Comparison of ENCODE assay signal across 19 cellular contexts in genomic region chr3:14312375-14312774, GRCh38.
DNase-seq lines count a peak whose midpoint lies in the region; ATAC-seq, FAIRE-seq and TF ChIP-seq lines count a peak whose summit lies in the region.
"Had no signal": no experiment of that assay in that cellular context is flagged by ENCODE, and none has a peak within 500 bp of the region (broad histone marks: within the 10 kb centered on the region; RNA-seq: fewer than 3 reads in every experiment).

No MANE protein-coding gene starts in this region.

- ATAC-seq in K562 (peak; percentile 13; the same call in 1 of the 3 replicates), left lobe of liver (peak; percentile 43)
- ATAC-seq: HCT116 had no signal

- H3K27ac ChIP-seq in K562 (ENCODE audit: extremely low read depth, low read depth, low read length) (no peak overlapping the region), small intestine (ENCODE audit: low read depth in 1 of 2, low read length in 1 of 2) (no peak overlapping the region), right atrium auricular region (no peak overlapping the region)
- H3K27ac ChIP-seq: A549, C4-2B, HL-60 had no signal

- 12% methylated on average over 10 of the region's 10 CpGs for WGBS in K562 (ENCODE audit: insufficient coverage, low coverage, missing lambda C conversion rate)
- WGBS in small intestine, 3 donors: 16 to 56% (median 40%) methylated on average over 10 of the region's 10 CpGs

- peaks cover 0 to 12% of the 10 kb centered on the region in 2 experiments; a peak in 2 of 5 replicates for H3K4me1 ChIP-seq in K562 (replicated peaks in 1 of 2; ENCODE audit: control insufficient read depth in 2 of 2, insufficient read depth in 2 of 2, low read length in 2 of 2)
- H3K4me1 ChIP-seq in small intestine (ENCODE audit: control insufficient read depth in 2 of 2, insufficient read depth in 1 of 2, low read depth in 1 of 2, low read length in 1 of 2): no peaks in the 10 kb centered on the region
- no peaks in the 10 kb centered on the region for H3K4me1 ChIP-seq in right atrium auricular region
- H3K4me1 ChIP-seq: A549, BE2C had no signal

- no peak overlapping the region for H3K4me2 ChIP-seq in K562 (ENCODE audit: insufficient read depth, low read length)
- H3K4me2 ChIP-seq: A549 had no signal

- peak in 2 of 3 experiments; percentile 11; a peak in 1 of 6 replicates for TF ChIP-seq CTCF in K562 (IDR thresholded peaks at IDR 0.05 in 2 of 3, conservative IDR thresholded peaks at IDR 0.05 in 1 of 3; ENCODE audit: insufficient read depth in 2 of 3, low read depth in 1 of 3, low read length in 3 of 3)
- TF ChIP-seq CTCF in right atrium auricular region (IDR thresholded peaks at IDR 0.05): no peak

- H3K9me3 ChIP-seq in K562 (replicated peaks; ENCODE audit: control insufficient read depth, insufficient read depth, low read depth, low read length) (no peaks in the 10 kb centered on the region), small intestine (ENCODE audit: control insufficient read depth, low read depth) (no peaks in the 10 kb centered on the region), right atrium auricular region (no peaks in the 10 kb centered on the region)
- H3K9me3 ChIP-seq: BE2C had no signal

- in situ Hi-C loops in K562 (cut with MboI): no loop called here

- intact Hi-C loops in K562 (cut with micrococcal nuclease): no loop called here

- TF ChIP-seq POLR2A in K562 (conservative IDR thresholded peaks at IDR 0.05): no peak

- FAIRE-seq in K562 (lab: Jason Lieb, UNC) (no peak), small intestine (lab: Jason Lieb, UNC) (no peak)
- FAIRE-seq: A549, D721Med, H54 had no signal

- H2AFZ ChIP-seq in K562 (ENCODE audit: low read depth, low read length): no peak overlapping the region

- TF ChIP-seq RAD21 in K562 (CRISPR knock-in tag; conservative IDR thresholded peaks at IDR 0.05 in 1 of 2, IDR thresholded peaks at IDR 0.05 in 1 of 2): no peak

- BruUV-seq in K562 (replicated peaks; lab: Mats Ljungman, UMichigan): no TSS peak

- no peaks in the 10 kb centered on the region for H3K36me3 ChIP-seq in K562 (ENCODE audit: control insufficient read depth, insufficient read depth, low read length)
- H3K36me3 ChIP-seq in small intestine (ENCODE audit: control insufficient read depth in 2 of 2, insufficient read depth in 2 of 2, low read length in 2 of 2): no peaks in the 10 kb centered on the region
- H3K36me3 ChIP-seq in right atrium auricular region: no peaks in the 10 kb centered on the region
- H3K36me3 ChIP-seq: BE2C had no signal

- POLR2A ChIA-PET in K562 (lab: Yijun Ruan, JAX): interaction anchor here (1.4 kb wide), 1 partner anchor 19 kb away, joined by 4 read pairs; no protein-coding TSS in a partner anchor

- H3K4me3 ChIP-seq in K562: no peak overlapping the region
- no peak overlapping the region for H3K4me3 ChIP-seq in small intestine (ENCODE audit: low read depth in 1 of 2, low read length in 2 of 2)
- no peak overlapping the region for H3K4me3 ChIP-seq in right atrium auricular region
- H3K4me3 ChIP-seq: A549 had no signal

- H3K27me3 ChIP-seq in K562 (ENCODE audit: control insufficient read depth in 2 of 2, insufficient read depth in 2 of 2, low read length in 2 of 2) (peaks cover 7 to 16% of the 10 kb centered on the region in 2 experiments; a peak in 2 of 5 replicates), small intestine (ENCODE audit: control insufficient read depth in 2 of 2, insufficient read depth in 2 of 2, low read length in 2 of 2) (no peaks in the 10 kb centered on the region), right atrium auricular region (no peaks in the 10 kb centered on the region)
- H3K27me3 ChIP-seq: BE2C had no signal

- no peaks in the 10 kb centered on the region for H3K79me2 ChIP-seq in K562 (ENCODE audit: control insufficient read depth, insufficient read depth, low read length)

- peak; percentile 66 for DNase-seq in HT-29 (ENCODE audit: low spot score)
- no peak for DNase-seq in K562 (ENCODE audit: extremely low read depth in 1 of 4, low spot score in 3 of 4)
- no peak for DNase-seq in left lobe of liver (ENCODE audit: low spot score)
- DNase-seq in small intestine: peak; percentile 59
- no peak for DNase-seq in ureter (ENCODE audit: low spot score)
- no peak for DNase-seq in right atrium auricular region (ENCODE audit: low spot score)
- no peak for DNase-seq in activated effector memory CD4-positive, alpha-beta T cell treated with Interleukin-2 at 50 U/mL for 16 hours
- DNase-seq: BE2C; CD4-positive, alpha-beta memory T cell; DMS153; DND-41; GDM1; IMR-90 had no signal

- no peaks in the 10 kb centered on the region for H4K20me1 ChIP-seq in K562 (replicated peaks; ENCODE audit: control insufficient read depth, insufficient read depth, low read length)

- peak overlapping the region in 1 of 2 experiments; percentile 60; a peak in 1 of 4 replicates for H3K9ac ChIP-seq in K562 (ENCODE audit: insufficient read depth in 1 of 2, low read depth in 2 of 2, low read length in 2 of 2)

- TF ChIP-seq EP300 in K562 (IDR thresholded peaks at IDR 0.05; ENCODE audit: low read length): no peak

- no peaks in the 10 kb centered on the region for H3K9me1 ChIP-seq in K562 (ENCODE audit: control insufficient read depth, insufficient read depth, low read length)

- CTCF ChIA-PET in K562 (lab: Yijun Ruan, JAX; ENCODE audit: low intra/inter-chr PET ratio): interaction anchor here (1.2 kb wide), 1 partner anchor 150 kb away, joined by 4 read pairs; no protein-coding TSS in a partner anchor

TF ChIP-seq in K562, 482 proteins besides CTCF, POLR2A, EP300 and RAD21 (continues in another document):
- no peak for TF ChIP-seq LCOR (CRISPR knock-in tag; IDR thresholded peaks at IDR 0.05)
- no peak for TF ChIP-seq ZNF766 (CRISPR knock-in tag; conservative IDR thresholded peaks at IDR 0.05)
- TF ChIP-seq IRF9 (tag; IDR thresholded peaks at IDR 0.05): no peak
- TF ChIP-seq PATZ1 (CRISPR knock-in tag; IDR thresholded peaks at IDR 0.05; ENCODE audit: borderline replicate concordance): no peak
- TF ChIP-seq ZBTB26 (CRISPR knock-in tag; IDR thresholded peaks at IDR 0.05): no peak
- no peak for TF ChIP-seq HMGXB4 (CRISPR knock-in tag; IDR thresholded peaks at IDR 0.05)
- no peak for TF ChIP-seq SNRNP70 (optimal IDR thresholded peaks at IDR 0.05; ENCODE audit: low read depth, low read length)
- TF ChIP-seq XRCC4 (IDR thresholded peaks at IDR 0.05; ENCODE audit: extremely low read depth, insufficient read depth, insufficient read length): no peak
- TF ChIP-seq E2F4 (CRISPR knock-in tag; IDR thresholded peaks at IDR 0.05; ENCODE audit: low read depth): no peak

Comparison
In these comparisons a context has a peak if more than half of its experiments do, and no peak if none do; other contexts are left out.
1. DNase-seq: peak in HT-29 (single experiment) and small intestine (single experiment); none in K562 (0 of 4), left lobe of liver (single experiment), ureter (single experiment), right atrium auricular region (single experiment) and activated effector memory CD4-positive, alpha-beta T cell treated with Interleukin-2 at 50 U/mL for 16 hours (single experiment).
2. CTCF ChIP-seq: peak in K562 (2 of 3); none in right atrium auricular region (0 of 2).